Comparison of ENCODE assay signal across 19 cellular contexts in the genomic region with DNA sequence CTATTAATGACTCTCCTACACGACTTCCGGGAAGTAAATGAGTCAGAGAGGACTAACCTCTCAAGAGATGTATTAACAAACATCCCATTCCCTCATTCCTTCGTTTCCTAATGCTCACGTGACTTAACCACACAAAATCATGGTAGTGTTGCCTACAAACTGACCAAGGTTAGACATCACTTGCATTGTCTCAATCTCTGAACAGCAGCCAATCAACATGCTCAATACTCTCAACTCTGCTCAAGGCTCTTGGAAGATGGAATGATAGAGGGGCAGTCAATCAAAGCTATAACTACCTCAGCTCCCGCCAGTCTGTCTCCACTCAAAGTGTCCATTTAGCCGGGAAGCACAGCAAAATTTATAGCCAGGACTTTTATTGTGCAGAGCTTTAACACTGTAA.
DNase-seq lines count a peak whose midpoint lies in the region; TF ChIP-seq lines count a peak whose summit lies in the region.
"Had no signal": no experiment of that assay in that cellular context is flagged by ENCODE, and none has a peak within 500 bp of the region (broad histone marks: within the 10 kb centered on the region; RNA-seq: fewer than 3 reads in every experiment).

No MANE protein-coding gene starts in this region.

- H3K4me3 ChIP-seq in HEK293 (ENCODE audit: low read depth, low read length) = no peak overlapping the region
- no peak overlapping the region for H3K4me3 ChIP-seq in astrocyte of the spinal cord (ENCODE audit: low read depth, low read length)
- H3K4me3 ChIP-seq in mesenchymal stem cell (ENCODE audit: insufficient read depth in 1 of 2, low read depth in 1 of 2, low read length in 2 of 2) = no peak overlapping the region
- no peak overlapping the region for H3K4me3 ChIP-seq in transverse colon
- H3K4me3 ChIP-seq in mesendoderm (ENCODE audit: low read length) = no peak overlapping the region
- H3K4me3 ChIP-seq: BLaER1, esophagus muscularis mucosa, thoracic aorta had no signal

- H2AK5ac ChIP-seq in mesenchymal stem cell (ENCODE audit: low read length, severe bottlenecking) = no peak overlapping the region
- no peak overlapping the region for H2AK5ac ChIP-seq in mesendoderm (ENCODE audit: low read length)

- no peak overlapping the region for H2AFZ ChIP-seq in mesenchymal stem cell (ENCODE audit: low read depth, low read length)

- no peak overlapping the region for H3K14ac ChIP-seq in mesenchymal stem cell (ENCODE audit: low read length in 2 of 2)

- no peak for TF ChIP-seq POLR2A in transverse colon (IDR thresholded peaks at IDR 0.05)

- intact Hi-C loops in transverse colon (cut with DNase I; ENCODE audit: low total_unique reads) = no loop called here

- TF ChIP-seq CTCF in HEK293 (tag by site-specific recombination; IDR thresholded peaks at IDR 0.05) (no peak), astrocyte of the spinal cord (IDR thresholded peaks at IDR 0.05; ENCODE audit: low read depth, low read length) (no peak), transverse colon (IDR thresholded peaks at IDR 0.05) (no peak)

- no peak overlapping the region for H3K9ac ChIP-seq in mesenchymal stem cell (ENCODE audit: low read length)
- no peak overlapping the region for H3K9ac ChIP-seq in mesendoderm (ENCODE audit: low read length)
- H3K9ac ChIP-seq: BLaER1, KMS-11 had no signal

- H3K9me3 ChIP-seq in HEK293 (ENCODE audit: control insufficient read depth, insufficient read depth, low read depth, low read length) = no peaks in the 10 kb centered on the region
- no peaks in the 10 kb centered on the region for H3K9me3 ChIP-seq in mesenchymal stem cell (ENCODE audit: control insufficient read depth, low read length)
- H3K9me3 ChIP-seq in transverse colon = no peaks in the 10 kb centered on the region
- H3K9me3 ChIP-seq: BLaER1, esophagus muscularis mucosa, thoracic aorta had no signal

- POLR2A ChIA-PET in HEK293 (lab: Yijun Ruan, JAX) = interaction anchor here (0.7 kb wide), 1 partner anchor 19 kb away, joined by 3 read pairs; no protein-coding TSS in a partner anchor

- H4K91ac ChIP-seq in mesenchymal stem cell (ENCODE audit: low read length) = no peak overlapping the region

- H3K18ac ChIP-seq in mesenchymal stem cell (ENCODE audit: low read depth in 1 of 2, low read length in 2 of 2) (no peak overlapping the region), mesendoderm (ENCODE audit: low read length) (no peak overlapping the region)

- 34% methylated on average over 6 of the region's 6 CpGs for WGBS in mesenchymal stem cell
- WGBS in transverse colon (ENCODE audit: low coverage in 1 of 2), 2 donors = 70 to 79% methylated on average over 2 to 6 of the region's 6 CpGs
- no CpG with 5 or more reads among the region's 6 CpGs for WGBS in mesendoderm (ENCODE audit: extremely low coverage, insufficient coverage, low lambda C conversion rate)

- H3K79me1 ChIP-seq in mesenchymal stem cell (replicated peaks; ENCODE audit: low read length, poor library complexity, severe bottlenecking) = no peaks in the 10 kb centered on the region
- no peaks in the 10 kb centered on the region for H3K79me1 ChIP-seq in mesendoderm (ENCODE audit: low read length)

- no peak overlapping the region for H4K5ac ChIP-seq in mesendoderm (ENCODE audit: low read length)

- H2BK12ac ChIP-seq in mesenchymal stem cell (ENCODE audit: low read length in 2 of 2) = no peak overlapping the region

- H2BK5ac ChIP-seq in mesenchymal stem cell (ENCODE audit: low read depth, low read length, poor library complexity, severe bottlenecking) (no peak overlapping the region), mesendoderm (ENCODE audit: low read length) (no peak overlapping the region)

- no peak overlapping the region for H3K27ac ChIP-seq in HEK293 (ENCODE audit: extremely low read depth, low read depth, low read length)
- no peak overlapping the region for H3K27ac ChIP-seq in mesenchymal stem cell (ENCODE audit: low read length, poor library complexity, severe bottlenecking)
- H3K27ac ChIP-seq in transverse colon = no peak overlapping the region
- H3K27ac ChIP-seq in mesendoderm (ENCODE audit: low read depth, low read length) = no peak overlapping the region
- H3K27ac ChIP-seq: BLaER1, KMS-11, thoracic aorta had no signal

- H3K36me3 ChIP-seq in HEK293 (ENCODE audit: control insufficient read depth in 2 of 2, insufficient read depth in 1 of 2, low read length in 2 of 2) (no peaks in the 10 kb centered on the region), mesenchymal stem cell (ENCODE audit: control insufficient read depth in 1 of 2, insufficient read depth in 2 of 2, low read depth in 1 of 2, low read length in 2 of 2) (no peaks in the 10 kb centered on the region), transverse colon (no peaks in the 10 kb centered on the region), mesendoderm (ENCODE audit: control insufficient read depth, insufficient read depth, low read length) (no peaks in the 10 kb centered on the region)
- H3K36me3 ChIP-seq: BLaER1, esophagus muscularis mucosa, thoracic aorta had no signal

- H2BK15ac ChIP-seq in mesenchymal stem cell (ENCODE audit: low read depth, poor library complexity, severe bottlenecking) = no peak overlapping the region
- no peak overlapping the region for H2BK15ac ChIP-seq in mesendoderm (replicated peaks; ENCODE audit: low read depth)

- H3K4ac ChIP-seq in mesenchymal stem cell (ENCODE audit: low read depth in 1 of 2, low read length in 2 of 2) = no peak overlapping the region
- H3K4ac ChIP-seq in mesendoderm (ENCODE audit: low read depth, low read length) = no peak overlapping the region

- no peaks in the 10 kb centered on the region for H3K4me1 ChIP-seq in HEK293 (ENCODE audit: control insufficient read depth, insufficient read depth, low read length)
- no peaks in the 10 kb centered on the region for H3K4me1 ChIP-seq in mesenchymal stem cell (ENCODE audit: control insufficient read depth, insufficient read depth, low read depth, low read length)
- no peaks in the 10 kb centered on the region for H3K4me1 ChIP-seq in transverse colon
- no peaks in the 10 kb centered on the region for H3K4me1 ChIP-seq in mesendoderm (ENCODE audit: control insufficient read depth, low read depth, low read length)
- H3K4me1 ChIP-seq: BLaER1 had no signal

- H3K56ac ChIP-seq in mesendoderm (ENCODE audit: low read length) = no peak overlapping the region

- no peak for TF ChIP-seq EP300 in transverse colon (IDR thresholded peaks at IDR 0.05; ENCODE audit: low read depth)

- no peaks in the 10 kb centered on the region for H3K79me2 ChIP-seq in mesendoderm (ENCODE audit: control insufficient read depth, insufficient read depth, low read length)

- in situ Hi-C loops in astrocyte of the spinal cord (cut with HindIII; ENCODE audit: low sequenced_read_pairs) = no loop called here
- in situ Hi-C loops in transverse colon (cut with MboI; ENCODE audit: low pct_ligation_motif_present in 1 of 4, low pct_unique_long_range_greater_than_20kb in 1 of 4, low sequenced_read_pairs in 3 of 4) = no loop called here

- H4K8ac ChIP-seq in mesenchymal stem cell (ENCODE audit: low read length) (no peak overlapping the region), mesendoderm (ENCODE audit: low read depth, low read length) (no peak overlapping the region)

- peak overlapping the region in 1 of 2 experiments; percentile 23 for H3K23ac ChIP-seq in mesenchymal stem cell (ENCODE audit: low read length in 2 of 2)
- H3K23ac ChIP-seq in mesendoderm (ENCODE audit: low read length) = no peak overlapping the region

- H3K4me2 ChIP-seq in mesenchymal stem cell (ENCODE audit: low read length, poor library complexity, severe bottlenecking) (no peak overlapping the region), mesendoderm (ENCODE audit: low read length) (no peak overlapping the region)
- H3K4me2 ChIP-seq: BLaER1, KMS-11 had no signal

- CTCF ChIA-PET in HEK293 (lab: Yijun Ruan, JAX) = interaction anchor here (0.7 kb wide), 1 partner anchor 83 kb away, joined by 5 read pairs; no protein-coding TSS in a partner anchor

- H3K27me3 ChIP-seq in mesenchymal stem cell (ENCODE audit: control insufficient read depth in 1 of 2, insufficient read depth in 1 of 2, low read length in 2 of 2) = no peaks in the 10 kb centered on the region
- no peaks in the 10 kb centered on the region for H3K27me3 ChIP-seq in transverse colon
- no peaks in the 10 kb centered on the region for H3K27me3 ChIP-seq in mesendoderm (ENCODE audit: insufficient read depth, low read length, poor library complexity)
- H3K27me3 ChIP-seq: BLaER1, esophagus muscularis mucosa had no signal

- DNase-seq in GM03348 (ENCODE audit: low spot score) (peak; percentile 58), astrocyte of the spinal cord (ENCODE audit: low read depth, low spot score) (peak; percentile 22), mesenchymal stem cell (peak; percentile 55), transverse colon (no peak), NCI-H1694 (lab: John Stamatoyannopoulos, UW) (no peak), NCI-H446 treated with DMSO at 0.1 percent for 48 hours (lab: John Stamatoyannopoulos, UW) (no peak), mesendoderm (no peak)
- DNase-seq: activated CD8-positive, alpha-beta memory T cell treated with anti-CD3 and anti-CD28 coated beads, Interleukin-2, amount 50 U/mL, for 4 hours; DMS 273 treated with DMSO at 0.1 percent for 48 hours; left colon; NCI-H345; SHP77; stimulated activated CD4-positive, alpha-beta T cell treated with anti-CD3 and anti-CD28 coated beads, Interleukin-4, amount 100 ng/mL, for 1 hour; T-helper 9 cell had no signal

- no peak overlapping the region for H2BK120ac ChIP-seq in mesenchymal stem cell (ENCODE audit: low read depth, low read length)
- H2BK120ac ChIP-seq in mesendoderm (ENCODE audit: low read depth, low read length) = no peak overlapping the region

TF ChIP-seq in HEK293, 187 proteins besides CTCF, POLR2A, EP300 and RAD21 (continues in another document):
- TF ChIP-seq ZSCAN30 (tag by site-specific recombination; IDR thresholded peaks at IDR 0.05) = no peak
- TF ChIP-seq SCRT1 (tag by site-specific recombination; IDR thresholded peaks at IDR 0.05; ENCODE audit: borderline replicate concordance) = no peak
- TF ChIP-seq ZNF350 (tag by site-specific recombination; IDR thresholded peaks at IDR 0.05) = 0 out of 2 replicates have a peak, but pooled peaks have one; percentile 53
- no peak for TF ChIP-seq ZNF239 (tag by site-specific recombination; IDR thresholded peaks at IDR 0.05)
- no peak for TF ChIP-seq ZNF2 (tag by site-specific recombination; IDR thresholded peaks at IDR 0.05)
- no peak for TF ChIP-seq BCL11A (tag by site-specific recombination; IDR thresholded peaks at IDR 0.05; ENCODE audit: low read depth)
- TF ChIP-seq ZNF394 (tag by site-specific recombination; IDR thresholded peaks at IDR 0.05; ENCODE audit: borderline replicate concordance) = no peak
- TF ChIP-seq ZNF335 (tag by site-specific recombination; conservative IDR thresholded peaks at IDR 0.05) = 0 out of 2 replicates have a peak, but pooled peaks have one; percentile 25

Comparison
In these comparisons a context has a peak if more than half of its experiments do, and no peak if none do; other contexts are left out.
1. DNase-seq: peak in GM03348 (single experiment), astrocyte of the spinal cord (single experiment) and mesenchymal stem cell (single experiment); none in transverse colon (single experiment), NCI-H1694 (single experiment), NCI-H446 treated with DMSO at 0.1 percent for 48 hours (single experiment) and mesendoderm (single experiment).